In the genomic region with DNA sequence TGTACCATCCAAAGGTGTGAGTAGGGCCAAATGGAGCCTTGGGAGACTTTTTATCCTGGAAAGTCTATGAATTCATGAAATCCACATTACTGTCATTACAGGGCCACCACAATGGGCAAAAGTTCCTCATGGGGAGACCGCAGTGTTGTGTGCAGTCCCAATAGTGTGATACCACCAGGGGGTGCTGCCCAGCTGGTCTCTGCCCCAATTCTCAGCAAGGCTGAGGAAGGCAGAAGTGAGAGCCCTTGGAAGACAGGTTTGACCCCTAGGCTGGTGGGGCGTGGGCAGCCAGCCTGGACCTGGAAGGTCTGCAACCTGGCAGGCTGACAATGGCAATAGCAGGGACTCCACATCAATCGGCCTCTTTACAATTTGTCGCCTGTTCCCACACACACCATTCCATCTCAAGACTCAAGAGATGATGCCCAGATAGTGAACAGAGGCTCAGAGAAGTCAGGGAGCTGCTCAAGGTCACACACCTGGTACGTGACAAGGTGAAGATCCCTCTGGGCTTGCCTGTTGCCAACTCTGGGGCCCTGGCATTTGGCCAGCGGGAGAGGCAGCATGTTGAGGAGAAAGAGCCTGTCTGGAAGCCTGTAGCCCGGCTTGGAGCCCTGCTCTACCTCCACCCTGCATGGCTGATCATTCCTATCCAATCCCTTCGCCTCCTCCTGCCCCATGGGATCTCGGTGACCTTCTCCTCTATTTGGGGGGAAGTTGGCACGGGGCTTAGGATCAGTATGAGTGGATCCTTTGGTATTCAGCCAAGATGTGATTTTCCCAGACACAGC, we compare ENCODE assay signal across 8 cellular contexts. TPM values are rescaled to one million over a fixed set of nuclear protein-coding genes. Genes with fewer than 3 reads are reported as not detected.
DNase-seq lines count a peak whose midpoint lies in the region; ATAC-seq and TF ChIP-seq lines count a peak whose summit lies in the region.

No MANE protein-coding gene starts in this region.

- H3K27ac ChIP-seq in GM23338 (ENCODE audit: low read depth) (no peak overlapping the region), PC-3 (ENCODE audit: low read length) (no peak overlapping the region), neuronal stem cell (replicated peaks; ENCODE audit: low read length) (no peak overlapping the region), testis (no peak overlapping the region)

- H2BK5ac ChIP-seq in neuronal stem cell (ENCODE audit: low read length): no peak overlapping the region

- no peak for DNase-seq in AG09319 (ENCODE audit: extremely low read depth, low read depth)
- peak; percentile 82 for DNase-seq in GM23338 (ENCODE audit: low spot score)
- peak; percentile 67 for DNase-seq in PC-3
- DNase-seq in activated T-helper 1 cell treated with Interleukin-2 at 50 U/mL for 16 hours (ENCODE audit: low read depth): peak; percentile 11
- peak; percentile 42 for DNase-seq in fibroblast of the conjunctiva (ENCODE audit: low read depth)
- peak; percentile 55 for DNase-seq in neuronal stem cell (ENCODE audit: low spot score)
- DNase-seq in testis: peak; percentile 80

- no peak overlapping the region for H3K4me3 ChIP-seq in GM23338
- H3K4me3 ChIP-seq in PC-3 (ENCODE audit: low read length): no peak overlapping the region
- no peak overlapping the region for H3K4me3 ChIP-seq in neuronal stem cell (ENCODE audit: low read length in 2 of 2)
- H3K4me3 ChIP-seq in testis: no peak overlapping the region

- no TSS peak for BruUV-seq in PC-3 (replicated peaks; lab: Mats Ljungman, UMichigan)

- H3K9ac ChIP-seq in PC-3 (ENCODE audit: low read length) (no peak overlapping the region), neuronal stem cell (ENCODE audit: low read depth, low read length, poor library complexity) (no peak overlapping the region)

- H3K4me1 ChIP-seq in GM23338 (ENCODE audit: insufficient read depth): peaks cover 5% of the 10 kb centered on the region; the same call in 1 of the 2 replicates
- peaks cover 6% of the 10 kb centered on the region for H3K4me1 ChIP-seq in PC-3 (ENCODE audit: insufficient read depth, low read length)
- peaks cover 15% of the 10 kb centered on the region in 2 donors for H3K4me1 ChIP-seq in neuronal stem cell (ENCODE audit: control insufficient read depth in 2 of 2, insufficient read depth in 1 of 2, low read depth in 1 of 2, low read length in 2 of 2)
- H3K4me1 ChIP-seq in testis: peaks cover 21% of the 10 kb centered on the region

- H3K36me3 Mint-ChIP-seq in GM23338 (ENCODE audit: low read depth): no peaks in the 10 kb centered on the region

- H3K14ac ChIP-seq in neuronal stem cell (ENCODE audit: low read length): no peak overlapping the region

- H3K79me2 ChIP-seq in GM23338 (replicated peaks; ENCODE audit: insufficient read depth): no peaks in the 10 kb centered on the region
- H3K79me2 ChIP-seq in PC-3 (ENCODE audit: low read length): no peaks in the 10 kb centered on the region

- H4K20me1 ChIP-seq in GM23338 (replicated peaks; ENCODE audit: insufficient read depth) (peaks cover 2% of the 10 kb centered on the region; the same call in 1 of the 2 replicates), PC-3 (ENCODE audit: low read length) (no peaks in the 10 kb centered on the region)

- peak; percentile 40 for ATAC-seq in GM23338
- ATAC-seq in PC-3: peak; percentile 77
- no peak for ATAC-seq in HG02840 (IDR thresholded peaks at IDR 0.05; ENCODE audit: low FRiP score, unreplicated experiment)

- POLR2A ChIA-PET in PC-3 (lab: Charles Lee; ENCODE audit: unreplicated experiment): no interaction called here

- no peak overlapping the region for H3K4ac ChIP-seq in neuronal stem cell (ENCODE audit: low read length)

- no peak overlapping the region for H4K8ac ChIP-seq in neuronal stem cell (ENCODE audit: low read depth, low read length)

- H3K79me1 ChIP-seq in neuronal stem cell (ENCODE audit: low read depth, low read length): no peaks in the 10 kb centered on the region

- H3K4me2 ChIP-seq in GM23338 (no peak overlapping the region), PC-3 (ENCODE audit: low read length) (no peak overlapping the region), neuronal stem cell (ENCODE audit: insufficient read depth, low read length, poor library complexity, severe bottlenecking) (no peak overlapping the region)

- H3K27me3 ChIP-seq in GM23338 (ENCODE audit: insufficient read depth) (peaks cover 56% of the 10 kb centered on the region), PC-3 (ENCODE audit: low read length) (peaks cover 60% of the 10 kb centered on the region), neuronal stem cell (ENCODE audit: control insufficient read depth in 3 of 3, insufficient read depth in 3 of 3, low read depth in 1 of 3, low read length in 3 of 3) (peaks cover 0 to 49% (median 3%) of the 10 kb centered on the region in 3 experiments), testis (no peaks in the 10 kb centered on the region)

- CTCF ChIA-PET in PC-3 (lab: Charles Lee): interaction anchor here (1.2 to 1.3 kb wide), 2 partner anchors 47 to 63 kb away, joined by 5 read pairs; no protein-coding TSS in a partner anchor

- TF ChIP-seq CTCF in AG09319 (IDR thresholded peaks at IDR 0.05; ENCODE audit: low read depth, low read length) (peak; percentile 92), GM23338 (conservative IDR thresholded peaks at IDR 0.05; ENCODE audit: low read depth in 2 of 2) (peak; percentile 87 to 97), PC-3 (conservative IDR thresholded peaks at IDR 0.05; ENCODE audit: low read depth, low read length) (peak; percentile 92), testis (IDR thresholded peaks at IDR 0.05) (peak; percentile 56 to 66 (median 66))

- H3K18ac ChIP-seq in neuronal stem cell (ENCODE audit: low read length): no peak overlapping the region

- H3F3A ChIP-seq in GM23338 (replicated peaks; ENCODE audit: low read depth) (0 out of 2 replicates have a peak, but pooled peaks cover 9% of the 10 kb centered on the region), PC-3 (ENCODE audit: low read length, unreplicated experiment) (no peaks in the 10 kb centered on the region)

- no peak overlapping the region for H3K27ac Mint-ChIP-seq in GM23338

- H2AFZ ChIP-seq in GM23338 (no peak overlapping the region), PC-3 (ENCODE audit: low read length) (no peak overlapping the region), neuronal stem cell (ENCODE audit: low read length) (no peak overlapping the region)

- no peak overlapping the region for H2BK12ac ChIP-seq in neuronal stem cell (ENCODE audit: low read length)

- no peak overlapping the region for H2BK120ac ChIP-seq in neuronal stem cell (ENCODE audit: low read depth, low read length)

- H2AK5ac ChIP-seq in neuronal stem cell (ENCODE audit: low read depth, low read length): no peak overlapping the region

- H3K23ac ChIP-seq in neuronal stem cell (ENCODE audit: low read depth, low read length, poor library complexity): no peak overlapping the region

- TF ChIP-seq POLR2A in testis (IDR thresholded peaks at IDR 0.05): no peak

- peaks cover 20% of the 10 kb centered on the region for H3K4me1 Mint-ChIP-seq in GM23338

- no peak overlapping the region for H3K4me3 Mint-ChIP-seq in GM23338

- WGBS in neuronal stem cell (ENCODE audit: extremely low coverage in 2 of 2, insufficient read length in 2 of 2, insufficient replicate concordance in 1 of 2), 2 donors: no CpG with 5 or more reads among the region's 10 CpGs
- 50 to 57% methylated on average over 5 to 10 of the region's 10 CpGs for WGBS in testis, 2 donors

- no peak overlapping the region for H2BK15ac ChIP-seq in neuronal stem cell (ENCODE audit: low read length)

- H3K27me3 Mint-ChIP-seq in GM23338 (ENCODE audit: insufficient read depth, low read depth, poor library complexity): peaks cover 68% of the 10 kb centered on the region

- H3K9me3 Mint-ChIP-seq in GM23338: no peaks in the 10 kb centered on the region

- no peak overlapping the region for H4K91ac ChIP-seq in neuronal stem cell (ENCODE audit: low read depth, low read length, poor library complexity)

- intact Hi-C loops in PC-3 (cut with micrococcal nuclease) (loop anchor here (1.0 to 5.0 kb wide), 3 partner anchors 21 to 64 kb away; no protein-coding TSS in a partner anchor), testis (cut with DNase I; ENCODE audit: low total_unique reads) (no loop called here)

- H3K36me3 ChIP-seq in GM23338 (ENCODE audit: insufficient read depth): no peaks in the 10 kb centered on the region
- H3K36me3 ChIP-seq in PC-3 (ENCODE audit: low read depth, low read length): no peaks in the 10 kb centered on the region
- H3K36me3 ChIP-seq in neuronal stem cell (replicated peaks in 1 of 2; ENCODE audit: control insufficient read depth in 2 of 2, insufficient read depth in 2 of 2, low read length in 2 of 2): no peaks in the 10 kb centered on the region
- no peaks in the 10 kb centered on the region for H3K36me3 ChIP-seq in testis (ENCODE audit: low read depth, missing control alignments)

- H3K9me3 ChIP-seq in PC-3 (ENCODE audit: low read length) (no peaks in the 10 kb centered on the region), neuronal stem cell (replicated peaks in 1 of 2; ENCODE audit: control insufficient read depth in 2 of 2, insufficient read depth in 1 of 2, low read depth in 1 of 2, low read length in 2 of 2) (no peaks in the 10 kb centered on the region), testis (no peaks in the 10 kb centered on the region)

- no peaks in the 10 kb centered on the region for H3K9me2 ChIP-seq in GM23338 (ENCODE audit: insufficient read depth)
- H3K9me2 ChIP-seq in PC-3 (replicated peaks; ENCODE audit: low read length): no peaks in the 10 kb centered on the region

TF ChIP-seq in GM23338, 12 proteins besides CTCF, POLR2A, EP300 and RAD21 (continues in another document):
- TF ChIP-seq JUNB (IDR thresholded peaks at IDR 0.05; ENCODE audit: unreplicated experiment) (no peak), EZH2 (IDR thresholded peaks at IDR 0.05; ENCODE audit: low read depth, unreplicated experiment) (no peak), STAT1 (IDR thresholded peaks at IDR 0.05; ENCODE audit: unreplicated experiment) (no peak)

RNA-seq across cellular contexts. Expression of gene ATOH8, which starts 3.1 kb away (rescaled TPM):
- total RNA-seq in GM23338 (2014; rRNA removed; shearing (Covaris generic)): 0.62 and 0.97 TPM in 2 replicates
- polyA plus RNA-seq in GM23338 (2016; fragmentation: Nextera tagmentation; extraction: Ambion mirVana): 0.11 and 0.45 TPM in 2 replicates
- 0.04 TPM in 1 of 2 replicates, not detected in the other for total RNA-seq in PC-3 (2014; rRNA removed)
- 1.8 TPM for polyA plus RNA-seq in neuronal stem cell (2013, experiment 1 of 2)
- 1.6 TPM for polyA plus RNA-seq in neuronal stem cell (2013, experiment 2 of 2)
- total RNA-seq in testis: 10 to 100 TPM; 14.2 to 16.8 TPM
- polyA plus RNA-seq in testis (ENCODE audit: insufficient read depth, low read depth, low replicate concordance): 13.5 TPM

RNA-seq across cellular contexts. Expression of gene GNLY, which starts 56.5 kb away (rescaled TPM):
- not detected in 2 replicates for total RNA-seq in GM23338 (2014; rRNA removed; shearing (Covaris generic))
- polyA plus RNA-seq in GM23338 (2016; fragmentation: Nextera tagmentation; extraction: Ambion mirVana): not detected in 2 replicates
- not detected in 2 replicates for total RNA-seq in PC-3 (2014; rRNA removed)
- 0.24 TPM for polyA plus RNA-seq in neuronal stem cell (2013, experiment 1 of 2)
- polyA plus RNA-seq in neuronal stem cell (2013, experiment 2 of 2): 0.06 TPM
- total RNA-seq in testis: 1 to 10 TPM in 1 of 2 donors, under 1 TPM in 1; 0.43 to 2.6 TPM
- 2.2 TPM for polyA plus RNA-seq in testis (ENCODE audit: insufficient read depth, low read depth, low replicate concordance)
